ENCODE assay signal across 34 cellular contexts in genomic region chr3:146702237-146702636, GRCh38.
"Had no signal": no experiment of that assay in that cellular context is flagged by ENCODE, and none has a peak within 500 bp of the region (broad histone marks: within the 10 kb centered on the region; RNA-seq: fewer than 3 reads in every experiment).

No MANE protein-coding gene starts in this region.

- H3K9me3 ChIP-seq: MG63 had no signal

- DNase-seq: Karpas-422, Kasumi-1, KG1, MG63, MM.1S, MV-4-11, NCI-H1048, NCI-H1092, NCI-H1092 treated with DMSO at 0.1 percent for 48 hours, NCI-H1105, NCI-H1105 treated with DMSO at 0.1 percent for 48 hours, NCI-H1417, NCI-H1417 treated with DMSO at 0.1 percent for 48 hours, NCI-H1436, NCI-H1436 treated with DMSO at 0.1 percent for 48 hours, NCI-H146, NCI-H1694, NCI-H1694 treated with DMSO at 0.1 percent for 48 hours, NCI-H187, NCI-H187 treated with DMSO at 0.1 percent for 48 hours, NCI-H1930, NCI-H2029, NCI-H2029 treated with DMSO at 0.1 percent for 48 hours, NCI-H2081, NCI-H2081 treated with DMSO at 0.1 percent for 48 hours, NCI-H2107, NCI-H2171, NCI-H2171 treated with DMSO at 0.1 percent for 48 hours, NCI-H2227 treated with DMSO at 0.1 percent for 48 hours, NCI-H226, NCI-H345, NCI-H446, NCI-H446 treated with DMSO at 0.1 percent for 48 hours had no signal

- H3K27me3 ChIP-seq: MG63 had no signal

- H3K27ac ChIP-seq: KMS-11 had no signal

- H3K36me3 ChIP-seq: MG63 had no signal

- H3K4me3 ChIP-seq: MG63 had no signal
